In the genomic region with DNA sequence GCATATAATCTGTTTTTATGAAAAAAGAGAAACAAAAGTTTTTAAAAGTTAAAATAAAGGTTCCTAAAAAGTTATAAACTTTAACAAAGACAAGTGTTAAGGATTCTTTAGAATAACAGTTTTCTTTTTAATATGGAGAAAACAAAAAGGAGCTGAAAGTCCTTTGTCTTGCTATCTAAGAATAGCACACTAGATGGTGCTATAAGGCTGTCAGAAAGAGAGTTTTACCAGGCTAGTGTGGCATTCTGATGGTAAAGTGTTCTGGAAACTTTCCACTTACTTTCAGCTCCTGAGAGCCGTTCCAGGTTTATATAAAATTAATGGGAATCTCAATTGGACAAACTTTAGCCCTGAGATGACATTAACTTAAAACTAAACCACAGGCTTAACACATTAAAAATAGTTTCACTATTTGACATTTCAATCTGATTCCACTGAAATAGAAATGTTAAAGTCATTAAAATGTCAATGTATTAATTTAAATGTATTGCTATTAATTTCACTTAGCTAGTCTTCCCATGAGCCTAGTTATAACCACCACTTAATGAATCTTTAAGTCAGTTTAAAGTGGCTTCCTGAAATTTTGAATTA, we compare ENCODE assay signal across 1 cellular context.
TF ChIP-seq lines count a peak whose summit lies in the region.

No MANE protein-coding gene starts in this region.

TF ChIP-seq in GM23338, 12 proteins besides CTCF, POLR2A, EP300 and RAD21 (continued from another document):
- TF ChIP-seq, protein P1, sequence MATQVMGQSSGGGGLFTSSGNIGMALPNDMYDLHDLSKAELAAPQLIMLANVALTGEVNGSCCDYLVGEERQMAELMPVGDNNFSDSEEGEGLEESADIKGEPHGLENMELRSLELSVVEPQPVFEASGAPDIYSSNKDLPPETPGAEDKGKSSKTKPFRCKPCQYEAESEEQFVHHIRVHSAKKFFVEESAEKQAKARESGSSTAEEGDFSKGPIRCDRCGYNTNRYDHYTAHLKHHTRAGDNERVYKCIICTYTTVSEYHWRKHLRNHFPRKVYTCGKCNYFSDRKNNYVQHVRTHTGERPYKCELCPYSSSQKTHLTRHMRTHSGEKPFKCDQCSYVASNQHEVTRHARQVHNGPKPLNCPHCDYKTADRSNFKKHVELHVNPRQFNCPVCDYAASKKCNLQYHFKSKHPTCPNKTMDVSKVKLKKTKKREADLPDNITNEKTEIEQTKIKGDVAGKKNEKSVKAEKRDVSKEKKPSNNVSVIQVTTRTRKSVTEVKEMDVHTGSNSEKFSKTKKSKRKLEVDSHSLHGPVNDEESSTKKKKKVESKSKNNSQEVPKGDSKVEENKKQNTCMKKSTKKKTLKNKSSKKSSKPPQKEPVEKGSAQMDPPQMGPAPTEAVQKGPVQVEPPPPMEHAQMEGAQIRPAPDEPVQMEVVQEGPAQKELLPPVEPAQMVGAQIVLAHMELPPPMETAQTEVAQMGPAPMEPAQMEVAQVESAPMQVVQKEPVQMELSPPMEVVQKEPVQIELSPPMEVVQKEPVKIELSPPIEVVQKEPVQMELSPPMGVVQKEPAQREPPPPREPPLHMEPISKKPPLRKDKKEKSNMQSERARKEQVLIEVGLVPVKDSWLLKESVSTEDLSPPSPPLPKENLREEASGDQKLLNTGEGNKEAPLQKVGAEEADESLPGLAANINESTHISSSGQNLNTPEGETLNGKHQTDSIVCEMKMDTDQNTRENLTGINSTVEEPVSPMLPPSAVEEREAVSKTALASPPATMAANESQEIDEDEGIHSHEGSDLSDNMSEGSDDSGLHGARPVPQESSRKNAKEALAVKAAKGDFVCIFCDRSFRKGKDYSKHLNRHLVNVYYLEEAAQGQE (IDR thresholded peaks at IDR 0.05; ENCODE audit: unreplicated experiment), result no peak
- TF ChIP-seq POLR2AphosphoS5 (IDR thresholded peaks at IDR 0.05; ENCODE audit: low read depth) (no peak), EZH2phosphoT487 (IDR thresholded peaks at IDR 0.05; ENCODE audit: unreplicated experiment) (no peak), STAT1 (IDR thresholded peaks at IDR 0.05; ENCODE audit: unreplicated experiment) (no peak), EZH2 (IDR thresholded peaks at IDR 0.05; ENCODE audit: low read depth, unreplicated experiment) (no peak), ZNF331 (CRISPR knock-in tag; IDR thresholded peaks at IDR 0.05; ENCODE audit: low read depth) (no peak)
TF ChIP-seq in GM23338: peak in this region for 0.
